ENCODE assay signal across 8 cellular contexts in genomic region chr14:20857630-20858261, GRCh38. TPM values are rescaled to one million over a fixed set of nuclear protein-coding genes. Genes with fewer than 3 reads are reported as not detected.
DNase-seq lines count a peak whose midpoint lies in the region; ATAC-seq and TF ChIP-seq lines count a peak whose summit lies in the region.

No MANE protein-coding gene starts in this region.

- H3K4me2 ChIP-seq in Loucy (ENCODE audit: low read depth, low read length, poor library complexity, severe bottlenecking) (peak overlapping the region; percentile 14), skeletal muscle satellite cell (ENCODE audit: low read length) (peak overlapping the region; percentile 38)

- peak; percentile 88 for TF ChIP-seq CTCF in GM12864 (IDR thresholded peaks at IDR 0.05; ENCODE audit: low read depth, low read length, missing control alignments)
- peak; percentile 92 for TF ChIP-seq CTCF in Loucy (conservative IDR thresholded peaks at IDR 0.05; ENCODE audit: low read length)

- no peaks in the 10 kb centered on the region for H3K9me3 ChIP-seq in Loucy (ENCODE audit: insufficient read depth, low read depth, low read length)
- no peaks in the 10 kb centered on the region for H3K9me3 ChIP-seq in skeletal muscle satellite cell (replicated peaks; ENCODE audit: low read length)

- no peak for ATAC-seq in GM21825 (IDR thresholded peaks at IDR 0.05; ENCODE audit: unreplicated experiment)
- no peak for ATAC-seq in HG02870 (IDR thresholded peaks at IDR 0.05; ENCODE audit: unreplicated experiment)

- H4K20me1 ChIP-seq in Loucy (ENCODE audit: insufficient read depth, low read length, poor library complexity, severe bottlenecking), result no peaks in the 10 kb centered on the region

- no peak for DNase-seq in GM12864 (ENCODE audit: low read depth)
- DNase-seq in T-helper 1 cell, result peak; percentile 48 to 80 (median 61)
- DNase-seq in amniotic epithelial cell (ENCODE audit: low read depth), result peak; percentile 34
- DNase-seq in hepatic stellate cell (ENCODE audit: low spot score), result peak; percentile 36

- no peaks in the 10 kb centered on the region for H3K27me3 ChIP-seq in Loucy (ENCODE audit: insufficient read depth, low read length, poor library complexity, severe bottlenecking)
- H3K27me3 ChIP-seq in skeletal muscle satellite cell (ENCODE audit: control insufficient read depth, insufficient read depth, low read length), result peaks cover 21% of the 10 kb centered on the region

- no peak overlapping the region for H3K9ac ChIP-seq in Loucy (ENCODE audit: low read depth, low read length, poor library complexity, severe bottlenecking)
- H3K9ac ChIP-seq in skeletal muscle satellite cell (ENCODE audit: low read depth, low read length), result no peak overlapping the region

- H3K4me3 ChIP-seq in GM12864 (ENCODE audit: low read depth, low read length) (no peak overlapping the region), Loucy (ENCODE audit: low read length, poor library complexity, severe bottlenecking) (no peak overlapping the region), skeletal muscle satellite cell (ENCODE audit: low read length) (no peak overlapping the region)

- H2AFZ ChIP-seq in Loucy (ENCODE audit: low read length), result peak overlapping the region; percentile 74

- H3K36me3 ChIP-seq in Loucy (ENCODE audit: insufficient read depth, low read length), result no peaks in the 10 kb centered on the region
- no peaks in the 10 kb centered on the region for H3K36me3 ChIP-seq in skeletal muscle satellite cell (ENCODE audit: insufficient read depth, low read length)

- H3K79me2 ChIP-seq in Loucy (ENCODE audit: insufficient read depth, low read length), result no peaks in the 10 kb centered on the region

- H3K4me1 ChIP-seq in Loucy (ENCODE audit: insufficient read depth, low read length, poor library complexity, severe bottlenecking), result no peaks in the 10 kb centered on the region
- no peaks in the 10 kb centered on the region for H3K4me1 ChIP-seq in skeletal muscle satellite cell (ENCODE audit: control insufficient read depth, insufficient read depth, low read length)

- H3K9me2 ChIP-seq in Loucy (replicated peaks; ENCODE audit: low read depth, low read length), result no peaks in the 10 kb centered on the region

- H3F3A ChIP-seq in Loucy (ENCODE audit: low read depth), result no peaks in the 10 kb centered on the region

RNA-seq across cellular contexts. Expression of gene RNASE3, which starts 33.4 kb away (rescaled TPM):
- not detected in 2 replicates for total RNA-seq in skeletal muscle satellite cell (2012; rRNA removed)

RNA-seq across cellular contexts. Expression of gene RNASE1, which starts 55.1 kb away (rescaled TPM):
- not detected in 2 replicates for total RNA-seq in skeletal muscle satellite cell (2012; rRNA removed)
